ENCODE assay signal across 20 cellular contexts in genomic region chr11:134664863-134665535, GRCh38.
"Had no signal": no experiment of that assay in that cellular context is flagged by ENCODE, and none has a peak within 500 bp of the region (broad histone marks: within the 10 kb centered on the region; RNA-seq: fewer than 3 reads in every experiment).

No MANE protein-coding gene starts in this region.

- H3K27ac ChIP-seq: ascending aorta, breast epithelium, gastrocnemius medialis, heart right ventricle, suprapubic skin had no signal

- H3K4me3 Mint-ChIP-seq: activated CD4-positive, alpha-beta memory T cell treated with anti-CD3 and anti-CD28 coated beads for 36 hours; activated T-helper 17 cell treated with anti-CD3 and anti-CD28 coated beads, Interleukin-2, amount 50 U/mL, for 72 hours; memory B cell; naive thymus-derived CD8-positive, alpha-beta T cell; T-cell had no signal

- H3K36me3 Mint-ChIP-seq: activated CD4-positive, alpha-beta memory T cell treated with anti-CD3 and anti-CD28 coated beads for 36 hours; memory B cell; T-cell had no signal

- DNase-seq: activated CD4-positive, alpha-beta memory T cell treated with anti-CD3 and anti-CD28 coated beads for 36 hours; activated naive CD4-positive, alpha-beta T cell treated with Interleukin-2 at 50 U/mL for 16 hours; dermis blood vessel endothelial cell; gastrocnemius medialis; left cardiac atrium; naive thymus-derived CD8-positive, alpha-beta T cell; right cardiac atrium; SK-N-SH; stimulated activated naive CD8-positive, alpha-beta T cell treated with anti-CD3 and anti-CD28 coated beads, Interleukin-15, Interleukin-2, amounts not matched to agents 100 U/mL and 50 U/mL, for 24 hours; T-cell; T1000; trophoblast cell had no signal

- H3K27ac Mint-ChIP-seq: activated CD4-positive, alpha-beta memory T cell treated with anti-CD3 and anti-CD28 coated beads for 36 hours; activated T-helper 17 cell treated with anti-CD3 and anti-CD28 coated beads, Interleukin-2, amount 50 U/mL, for 72 hours; memory B cell; naive thymus-derived CD8-positive, alpha-beta T cell; progenitor cell of endocrine pancreas; T-cell had no signal

- ATAC-seq: activated T-helper 17 cell treated with anti-CD3 and anti-CD28 coated beads, Interleukin-2, amount 50 U/mL, for 72 hours; gastrocnemius medialis; heart right ventricle; left cardiac atrium; naive thymus-derived CD8-positive, alpha-beta T cell; right cardiac atrium; stimulated activated naive CD8-positive, alpha-beta T cell treated with anti-CD3 and anti-CD28 coated beads, Interleukin-15, Interleukin-2, amounts not matched to agents 100 U/mL and 50 U/mL, for 24 hours; T-cell had no signal

- H3K4me3 ChIP-seq: ascending aorta, breast epithelium, gastrocnemius medialis, heart right ventricle, smooth muscle cell, suprapubic skin had no signal

- H3K4me1 Mint-ChIP-seq: activated T-helper 17 cell treated with anti-CD3 and anti-CD28 coated beads, Interleukin-2, amount 50 U/mL, for 72 hours; memory B cell; naive thymus-derived CD8-positive, alpha-beta T cell; T-cell had no signal
